Comparison of ENCODE assay signal across 14 cellular contexts in genomic region chr4:7985891-7986441, GRCh38. TPM values are rescaled to one million over a fixed set of nuclear protein-coding genes. Genes with fewer than 3 reads are reported as not detected.
DNase-seq lines count a peak whose midpoint lies in the region; ATAC-seq and TF ChIP-seq lines count a peak whose summit lies in the region.
"Had no signal": no experiment of that assay in that cellular context is flagged by ENCODE, and none has a peak within 500 bp of the region (broad histone marks: within the 10 kb centered on the region; RNA-seq: fewer than 3 reads in every experiment).

No MANE protein-coding gene starts in this region.

- peaks cover 4% of the 10 kb centered on the region for H3K4me1 Mint-ChIP-seq in T-helper 17 cell
- H3K4me1 Mint-ChIP-seq in neural crest cell: peaks cover 15% of the 10 kb centered on the region

- H2BK5ac ChIP-seq in trophoblast cell (ENCODE audit: low read depth, low read length, poor library complexity): no peak overlapping the region

- WGBS in trophoblast cell (ENCODE audit: extremely low coverage, insufficient coverage, insufficient read length): no CpG with 5 or more reads among the region's 21 CpGs

- H3K27ac Mint-ChIP-seq in T-helper 17 cell (no peak overlapping the region), neural crest cell (ENCODE audit: unreplicated experiment) (peak overlapping the region; percentile 92)

- H3K36me3 Mint-ChIP-seq in T-helper 17 cell (ENCODE audit: low read depth) (no peaks in the 10 kb centered on the region), neural crest cell (ENCODE audit: low read depth) (no peaks in the 10 kb centered on the region)

- H3K9me3 ChIP-seq in T-helper 17 cell (ENCODE audit: control insufficient read depth, low read length, poor library complexity, severe bottlenecking): no peaks in the 10 kb centered on the region
- H3K9me3 ChIP-seq in trophoblast cell (ENCODE audit: insufficient read depth, low read depth, low read length): no peaks in the 10 kb centered on the region

- in situ Hi-C loops in G401 (cut with HindIII; ENCODE audit: low sequenced_read_pairs): no loop called here

- H2BK12ac ChIP-seq in trophoblast cell (ENCODE audit: low read length): no peak overlapping the region

- H3K27ac ChIP-seq in trophoblast cell (ENCODE audit: low read depth, low read length): no peak overlapping the region
- H3K27ac ChIP-seq: HL-60 had no signal

- no peak overlapping the region for H3K14ac ChIP-seq in trophoblast cell (ENCODE audit: low read length)

- no peak overlapping the region for H4K12ac ChIP-seq in trophoblast cell (ENCODE audit: low read depth, low read length)

- no peak overlapping the region for H2AFZ ChIP-seq in trophoblast cell (ENCODE audit: insufficient read depth, low read length, poor library complexity)

- TF ChIP-seq CTCF in fibroblast of the aortic adventitia (IDR thresholded peaks at IDR 0.05; ENCODE audit: insufficient read depth, low read length) (no peak), neural crest cell (conservative IDR thresholded peaks at IDR 0.05) (no peak)

- peak; percentile 39 for DNase-seq in G401 (ENCODE audit: low spot score)
- no peak for DNase-seq in T-helper 17 cell
- DNase-seq in fibroblast of the aortic adventitia (ENCODE audit: low read depth): peak; percentile 56
- DNase-seq in neural crest cell (ENCODE audit: low read depth, low spot score): no peak
- DNase-seq in trophoblast cell: no peak
- DNase-seq in ureter (ENCODE audit: low spot score): no peak
- DNase-seq in stimulated activated CD4-positive, alpha-beta T cell treated with anti-CD3 and anti-CD28 coated beads, Interleukin-1b, Interleukin-23, amount 100 ng/mL, for 48 hours: no peak
- DNase-seq in T-helper 9 cell: no peak
- DNase-seq: kidney; NCI-H226; occipital lobe; RPMI8226; stimulated activated CD4-positive, alpha-beta T cell treated with anti-CD3 and anti-CD28 coated beads, Interleukin-4, amount 100 ng/mL, for 4 hours had no signal

- H3K4ac ChIP-seq in trophoblast cell (ENCODE audit: low read depth, low read length): no peak overlapping the region

- no peaks in the 10 kb centered on the region for H3K36me3 ChIP-seq in trophoblast cell (ENCODE audit: control insufficient read depth in 1 of 2, insufficient read depth in 2 of 2, low read length in 2 of 2)

- no peaks in the 10 kb centered on the region for H3K27me3 ChIP-seq in trophoblast cell (ENCODE audit: insufficient read depth, low read length)

- no peak overlapping the region for H4K8ac ChIP-seq in trophoblast cell (ENCODE audit: low read depth, low read length)

- H4K91ac ChIP-seq in trophoblast cell (ENCODE audit: low read depth, low read length): no peak overlapping the region

- no peaks in the 10 kb centered on the region for H3K79me1 ChIP-seq in trophoblast cell (ENCODE audit: low read length)

- no peak overlapping the region for H3K4me2 ChIP-seq in trophoblast cell (ENCODE audit: low read length)

- H2BK120ac ChIP-seq in trophoblast cell (ENCODE audit: insufficient read depth, low read length, poor library complexity): no peak overlapping the region

- no peak overlapping the region for H3K18ac ChIP-seq in trophoblast cell (ENCODE audit: low read length)

- peaks cover 4% of the 10 kb centered on the region for H3K27me3 Mint-ChIP-seq in T-helper 17 cell
- H3K27me3 Mint-ChIP-seq in neural crest cell (ENCODE audit: low read depth): no peaks in the 10 kb centered on the region

- H3K4me3 Mint-ChIP-seq in T-helper 17 cell: peak overlapping the region; percentile 70
- H3K4me3 Mint-ChIP-seq in neural crest cell: no peak overlapping the region

- no peak overlapping the region for H3K23ac ChIP-seq in trophoblast cell (ENCODE audit: low read length)

- ATAC-seq in T-helper 17 cell: no peak

- no peak overlapping the region for H2AK5ac ChIP-seq in trophoblast cell (ENCODE audit: low read length)

- no peak overlapping the region for H3K4me3 ChIP-seq in fibroblast of the aortic adventitia (ENCODE audit: low read depth, low read length)
- no peak overlapping the region for H3K4me3 ChIP-seq in trophoblast cell (ENCODE audit: low read depth, low read length)

- H3K79me2 ChIP-seq in trophoblast cell (ENCODE audit: control insufficient read depth, insufficient read depth, low read length, poor library complexity): no peaks in the 10 kb centered on the region

- H3K9ac ChIP-seq in trophoblast cell (ENCODE audit: low read length): no peak overlapping the region

- H3K4me1 ChIP-seq in trophoblast cell (ENCODE audit: control insufficient read depth in 1 of 2, insufficient read depth in 2 of 2, low read length in 2 of 2): no peaks in the 10 kb centered on the region

- no peaks in the 10 kb centered on the region for H3K9me3 Mint-ChIP-seq in neural crest cell

RNA-seq across cellular contexts. Expression of gene AFAP1, which starts 46.3 kb away (rescaled TPM):
- total RNA-seq in G401 (2014; rRNA removed; shearing (Covaris generic)): 3.9 and 6.0 TPM in 2 replicates
- total RNA-seq in T-helper 17 cell (10 to 100 TPM; 17.6 to 26.7 TPM), fibroblast of the aortic adventitia (ENCODE audit: low replicate concordance) (66.0 and 83.9 TPM in 2 replicates), neural crest cell (25.4 and 28.1 TPM in 2 replicates), ureter (29.5 TPM)
- polyA plus RNA-seq in trophoblast cell (2013): 14.8 and 15.5 TPM in 2 replicates

Comparison
In these comparisons a context has a peak if more than half of its experiments do, and no peak if none do; other contexts are left out.
1. DNase-seq: peak in G401 (single experiment) and fibroblast of the aortic adventitia (single experiment); none in T-helper 17 cell (0 of 3), neural crest cell (single experiment), trophoblast cell (0 of 2), ureter (single experiment), stimulated activated CD4-positive, alpha-beta T cell treated with anti-CD3 and anti-CD28 coated beads, Interleukin-1b, Interleukin-23, amount 100 ng/mL, for 48 hours (single experiment) and T-helper 9 cell (single experiment).